ENCODE assay signal across 8 cellular contexts in genomic region chr3:58161435-58162398, GRCh38. TPM values are rescaled to one million over a fixed set of nuclear protein-coding genes. Genes with fewer than 3 reads are reported as not detected.
A peak's percentile ranks its signal among the peaks of the same experiment; 100 is the strongest.
DNase-seq lines count a peak whose midpoint lies in the region; ATAC-seq, FAIRE-seq and TF ChIP-seq lines count a peak whose summit lies in the region.

No MANE protein-coding gene starts in this region.

- peaks cover 36% of the 10 kb centered on the region for H3K4me1 ChIP-seq in astrocyte (ENCODE audit: insufficient read depth, low read length)
- peaks cover 0 to 6% of the 10 kb centered on the region in 2 donors for H3K4me1 ChIP-seq in aorta (ENCODE audit: control insufficient read depth in 1 of 2, insufficient read depth in 2 of 2, low read length in 2 of 2)

- no peaks in the 10 kb centered on the region for H3K27me3 Mint-ChIP-seq in astrocyte (ENCODE audit: low read depth, unreplicated experiment)

- ATAC-seq in Right ventricle myocardium inferior, result no peak
- ATAC-seq in aorta (ENCODE audit: low FRiP score), result peak; percentile 61
- no peak for ATAC-seq in HG03342 (IDR thresholded peaks at IDR 0.05; ENCODE audit: unreplicated experiment)
- no peak for ATAC-seq in HG02973 (IDR thresholded peaks at IDR 0.05; ENCODE audit: unreplicated experiment)

- peak overlapping the region; percentile 51 for H3K4me2 ChIP-seq in astrocyte (ENCODE audit: low read length)

- H3K27ac ChIP-seq in astrocyte (ENCODE audit: low read depth, low read length), result peak overlapping the region; percentile 15
- H3K27ac ChIP-seq in aorta (ENCODE audit: low read depth in 1 of 2, low read length in 2 of 2), result peak overlapping the region in 1 of 2 donors; percentile 67

- H3K36me3 ChIP-seq in astrocyte (ENCODE audit: insufficient read depth, low read length), result peaks cover 47% of the 10 kb centered on the region
- H3K36me3 ChIP-seq in aorta (ENCODE audit: control insufficient read depth in 1 of 2, insufficient read depth in 2 of 2, low read length in 1 of 2), result no peaks in the 10 kb centered on the region

- peak overlapping the region; percentile 75 for H3K27ac Mint-ChIP-seq in astrocyte (ENCODE audit: unreplicated experiment)

- peak; percentile 77 for DNase-seq in Right ventricle myocardium inferior (ENCODE audit: missing footprints)
- no peak for DNase-seq in cardiac septum (ENCODE audit: low spot score)
- peak; percentile 95 for DNase-seq in astrocyte (ENCODE audit: low read depth)
- DNase-seq in kidney glomerular epithelial cell (lab: John Stamatoyannopoulos, UW), result peak; percentile 93
- DNase-seq in aorta, result peak; percentile 92
- no peak for DNase-seq in middle frontal gyrus (ENCODE audit: extremely low spot score, low spot score)

- no peaks in the 10 kb centered on the region for H3K79me2 ChIP-seq in astrocyte (ENCODE audit: insufficient read depth, low read length)

- TF ChIP-seq CTCF in astrocyte (IDR thresholded peaks at IDR 0.05; ENCODE audit: insufficient read depth, low read depth, low read length), result no peak

- H3K4me3 ChIP-seq in astrocyte (ENCODE audit: insufficient read depth, low read depth, low read length) (no peak overlapping the region), aorta (ENCODE audit: low read length in 2 of 2) (no peak overlapping the region)

- peaks cover 36% of the 10 kb centered on the region for H4K20me1 ChIP-seq in astrocyte (ENCODE audit: insufficient read depth, low read length)

- H3K4me3 Mint-ChIP-seq in astrocyte (ENCODE audit: unreplicated experiment), result peak overlapping the region; percentile 9

- H3K27me3 ChIP-seq in astrocyte (ENCODE audit: insufficient read depth, low read length) (no peaks in the 10 kb centered on the region), aorta (ENCODE audit: control insufficient read depth in 1 of 2, insufficient read depth in 2 of 2, low read length in 1 of 2) (no peaks in the 10 kb centered on the region)

- H2AFZ ChIP-seq in astrocyte (ENCODE audit: low read depth, low read length), result no peak overlapping the region

- no peak overlapping the region for H3K9ac ChIP-seq in astrocyte (ENCODE audit: low read length)

- WGBS in aorta, 2 donors, result 74 to 77% methylated on average over 11 of the region's 11 CpGs

- intact Hi-C loops in Right ventricle myocardium inferior (cut with DNase I), result no loop called here
- intact Hi-C loops in cardiac septum (cut with DNase I), result loop anchor here (10.0 kb wide), 1 partner anchor 267 kb away; no protein-coding TSS in a partner anchor
- intact Hi-C loops in aorta (cut with DNase I), result loop anchor here in 1 of 2 donors (5.0 kb wide), 1 partner anchor 299 kb away; no protein-coding TSS in a partner anchor

- H3K9me3 ChIP-seq in astrocyte (ENCODE audit: insufficient read depth, low read depth, low read length), result no peaks in the 10 kb centered on the region
- H3K9me3 ChIP-seq in aorta (ENCODE audit: control insufficient read depth, low read length), result no peaks in the 10 kb centered on the region

- H3K9me3 Mint-ChIP-seq in astrocyte (ENCODE audit: unreplicated experiment), result no peaks in the 10 kb centered on the region

- peaks cover 31% of the 10 kb centered on the region for H3K4me1 Mint-ChIP-seq in astrocyte (ENCODE audit: low read depth, unreplicated experiment)

- H3K36me3 Mint-ChIP-seq in astrocyte (ENCODE audit: low read depth, unreplicated experiment), result peaks cover 45% of the 10 kb centered on the region

- peak; percentile 55 for FAIRE-seq in astrocyte (lab: Jason Lieb, UNC)

RNA-seq across cellular contexts. Expression of gene DNASE1L3, which starts 49.1 kb away (rescaled TPM):
- total RNA-seq in Right ventricle myocardium inferior (2.1 TPM), cardiac septum (0.67 TPM), astrocyte (not detected in 2 replicates), aorta (10 to 100 TPM in 1 of 2 donors, 1 to 10 TPM in 1; 4.3 to 19.8 TPM)
- 1 to 10 TPM; 1.4 to 7.0 TPM for polyA plus RNA-seq in aorta

Comparison
In these comparisons a context has a peak if more than half of its experiments do, and no peak if none do; other contexts are left out.
1. DNase-seq: peak in Right ventricle myocardium inferior (single experiment), astrocyte (single experiment), kidney glomerular epithelial cell (single experiment) and aorta (2 of 2); none in cardiac septum (single experiment) and middle frontal gyrus (single experiment).